In the genomic region with DNA sequence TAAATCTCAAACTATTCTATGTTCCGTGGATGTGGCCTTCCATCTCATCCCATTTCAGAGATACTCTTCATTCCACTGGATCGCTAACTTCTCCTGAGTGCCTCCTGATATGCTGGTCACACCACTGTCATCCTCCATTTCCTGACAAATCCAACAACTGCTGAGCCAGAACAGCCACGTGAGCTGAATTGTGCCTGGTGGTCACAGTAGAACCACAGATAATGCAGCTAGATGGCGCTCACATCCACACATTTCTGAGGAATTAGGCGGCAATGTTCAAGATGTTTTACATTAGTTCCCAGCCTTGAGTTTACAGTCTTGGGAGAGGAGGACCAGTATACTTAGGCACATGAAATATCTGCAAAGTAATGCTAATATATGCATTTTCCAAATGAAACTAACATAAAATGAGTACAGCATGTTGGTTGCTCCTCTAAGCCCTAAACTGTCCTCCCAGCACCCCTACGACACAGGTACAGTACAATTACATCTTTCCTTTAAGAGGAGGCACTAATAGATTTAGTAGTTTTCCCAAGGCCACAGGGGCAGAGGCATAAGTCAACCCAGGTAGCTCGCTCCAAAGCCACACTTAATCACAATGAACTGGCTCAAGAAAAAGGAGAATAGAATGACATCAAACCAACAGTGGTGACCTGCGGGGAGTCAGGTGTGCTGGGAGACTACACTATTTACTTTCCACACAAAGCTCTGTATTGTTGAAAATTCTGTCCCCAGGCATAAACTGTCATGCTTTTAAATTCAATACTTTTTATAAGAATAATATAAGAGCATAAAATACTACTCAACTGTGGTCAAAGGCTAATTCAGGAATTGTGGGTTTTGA, we compare ENCODE assay signal across 9 cellular contexts.
DNase-seq lines count a peak whose midpoint lies in the region; ATAC-seq and FAIRE-seq lines count a peak whose summit lies in the region.
"Had no signal": no experiment of that assay in that cellular context is flagged by ENCODE, and none has a peak within 500 bp of the region (broad histone marks: within the 10 kb centered on the region; RNA-seq: fewer than 3 reads in every experiment).

No MANE protein-coding gene starts in this region.

- peak; percentile 5 to 22 for DNase-seq in NCI-H187 (lab: John Stamatoyannopoulos, UW)
- no peak for DNase-seq in NCI-H187 treated with DMSO at 0.1 percent for 48 hours (lab: John Stamatoyannopoulos, UW)
- DNase-seq in NCI-H748 treated with DMSO at 0.1 percent for 48 hours (lab: John Stamatoyannopoulos, UW) = peak; percentile 59
- DNase-seq in activated CD4-positive, alpha-beta T cell treated with anti-CD3 and anti-CD28 coated beads, Interleukin-2, amount 50 U/mL, for 48 hours = peak; percentile 47 to 66
- peak; percentile 25 for DNase-seq in stimulated activated CD8-positive, alpha-beta memory T cell treated with anti-CD3 and anti-CD28 coated beads, Interleukin-7, amount 100 ng/mL, for 24 hours (ENCODE audit: low read depth)

- no peaks in the 10 kb centered on the region for H3K4me1 ChIP-seq in mesodermal cell (ENCODE audit: control insufficient read depth, insufficient read depth, low read length, poor library complexity, severe bottlenecking)

- 36 to 46% methylated on average over 2 to 5 of the region's 8 CpGs for WGBS in mesodermal cell (ENCODE audit: insufficient coverage in 2 of 2), 2 experiments

- no peak overlapping the region for H3K4me3 ChIP-seq in mesodermal cell (ENCODE audit: extremely low read depth, insufficient read depth, low read length, poor library complexity, severe bottlenecking)
- H3K4me3 ChIP-seq: skin epidermis had no signal

- peak overlapping the region; percentile 75 for H3K27ac ChIP-seq in mesodermal cell (ENCODE audit: low read depth, low read length, severe bottlenecking)
- H3K27ac ChIP-seq: skin epidermis had no signal

- no peaks in the 10 kb centered on the region for H3K9me3 ChIP-seq in mesodermal cell (ENCODE audit: control insufficient read depth, low read length)

- no peaks in the 10 kb centered on the region for H3K36me3 ChIP-seq in mesodermal cell (ENCODE audit: control insufficient read depth, insufficient read depth, low read length)

- FAIRE-seq in endometrium (lab: Jason Lieb, UNC) = peak; percentile 91

- peak; percentile 76 for ATAC-seq in HG03342 (IDR thresholded peaks at IDR 0.05; ENCODE audit: unreplicated experiment)
